Comparison of ENCODE assay signal across 9 cellular contexts in the genomic region with DNA sequence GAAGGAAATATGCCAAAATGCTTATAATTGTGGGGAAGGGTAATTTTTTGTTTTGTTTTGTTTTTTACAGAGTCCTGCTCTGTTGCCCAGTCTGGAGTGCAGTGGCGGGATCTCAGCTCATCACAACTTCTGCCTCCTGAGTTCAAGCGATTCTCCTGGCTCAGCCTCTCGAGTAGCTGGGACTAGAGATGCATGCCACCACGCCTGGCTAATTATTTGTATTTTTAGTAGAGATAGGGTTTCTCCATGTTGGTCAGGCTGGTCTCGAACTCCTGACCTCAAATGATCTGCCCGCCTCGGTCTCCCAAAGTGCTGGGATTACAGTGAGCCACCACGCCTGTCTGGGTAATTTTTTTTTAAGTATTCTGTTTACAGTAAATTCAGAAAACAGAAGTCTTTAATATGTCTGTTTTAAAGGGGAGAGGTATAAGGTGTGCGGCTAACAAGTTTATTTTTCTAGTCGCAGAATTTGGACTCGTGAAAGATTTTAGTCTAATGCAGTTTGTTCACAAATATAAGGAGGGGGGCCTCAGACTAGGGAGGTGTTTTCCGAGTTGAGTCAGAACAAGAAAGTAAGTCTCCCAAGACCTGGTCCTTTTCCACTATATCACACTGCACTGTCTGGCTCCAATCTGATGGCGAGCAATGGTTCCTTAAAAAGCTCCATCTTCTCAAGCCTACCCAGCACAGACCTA. TPM values are rescaled to one million over a fixed set of nuclear protein-coding genes. Genes with fewer than 3 reads are reported as not detected.
DNase-seq lines count a peak whose midpoint lies in the region; ATAC-seq and TF ChIP-seq lines count a peak whose summit lies in the region.
"Had no signal": no experiment of that assay in that cellular context is flagged by ENCODE, and none has a peak within 500 bp of the region (broad histone marks: within the 10 kb centered on the region; RNA-seq: fewer than 3 reads in every experiment).

No MANE protein-coding gene starts in this region.

- in situ Hi-C loops in GM23248 (cut with MboI): no loop called here

- H4K20me1 ChIP-seq in GM23248 (ENCODE audit: insufficient read depth): no peaks in the 10 kb centered on the region

- H3K9me3 ChIP-seq in GM23248 (ENCODE audit: low read depth): no peaks in the 10 kb centered on the region
- H3K9me3 ChIP-seq in muscle layer of duodenum (ENCODE audit: control insufficient read depth in 1 of 2, low read length in 2 of 2): no peaks in the 10 kb centered on the region

- no peak for TF ChIP-seq POLR2A in erythroblast (IDR thresholded peaks at IDR 0.05; ENCODE audit: low read length)

- H3K79me2 ChIP-seq in GM23248 (ENCODE audit: insufficient read depth): peaks cover 58% of the 10 kb centered on the region

- H3K4me3 Mint-ChIP-seq in activated naive CD8-positive, alpha-beta T cell treated with anti-CD3 and anti-CD28 coated beads, Interleukin-2, amount 50 U/mL, for 24 hours: peak overlapping the region; percentile 93

- H3K27ac Mint-ChIP-seq in activated naive CD8-positive, alpha-beta T cell treated with anti-CD3 and anti-CD28 coated beads, Interleukin-2, amount 50 U/mL, for 24 hours: peak overlapping the region; percentile 77

- H3K4me3 ChIP-seq in GM23248: peak overlapping the region; percentile 77; the same call in 1 of the 2 replicates
- peak overlapping the region; percentile 60 to 66 for H3K4me3 ChIP-seq in muscle layer of duodenum (ENCODE audit: low read depth in 1 of 2, low read length in 2 of 2)

- no peaks in the 10 kb centered on the region for H3F3A ChIP-seq in GM23248 (ENCODE audit: insufficient read depth)

- DNase-seq in CD1c-positive myeloid dendritic cell (ENCODE audit: extremely low spot score) (peak; percentile 54), GM23248 (peak; percentile 8), substantia nigra (lab: John Stamatoyannopoulos, UW) (no peak), DMS114 treated with DMSO at 0.1 percent for 48 hours (lab: John Stamatoyannopoulos, UW; ENCODE audit: unreplicated experiment) (no peak), erythroblast (lab: John Stamatoyannopoulos, UW) (no peak)
- no peak for DNase-seq in activated naive CD8-positive, alpha-beta T cell treated with anti-CD3 and anti-CD28 coated beads, Interleukin-2, amount 50 U/mL, for 24 hours
- DNase-seq: NCI-H510A had no signal

- no peaks in the 10 kb centered on the region for H3K9me3 Mint-ChIP-seq in activated naive CD8-positive, alpha-beta T cell treated with anti-CD3 and anti-CD28 coated beads, Interleukin-2, amount 50 U/mL, for 24 hours

- peak; percentile 7 for ATAC-seq in activated naive CD8-positive, alpha-beta T cell treated with anti-CD3 and anti-CD28 coated beads, Interleukin-2, amount 50 U/mL, for 24 hours
- ATAC-seq in HG02678 (IDR thresholded peaks at IDR 0.05; ENCODE audit: unreplicated experiment): no peak

- 0 out of 2 replicates have a peak overlapping the region, but pooled peaks have one; percentile 72 for H2AFZ ChIP-seq in GM23248

- H3K4me2 ChIP-seq in GM23248 (ENCODE audit: unreplicated experiment): peak overlapping the region; percentile 83

- no peak overlapping the region for H3K27ac ChIP-seq in GM23248
- peak overlapping the region; percentile 73 for H3K27ac ChIP-seq in muscle layer of duodenum (ENCODE audit: low read length)
- H3K27ac ChIP-seq in substantia nigra (ENCODE audit: low read depth, low read length, poor library complexity, severe bottlenecking): no peak overlapping the region

- H3K36me3 Mint-ChIP-seq in activated naive CD8-positive, alpha-beta T cell treated with anti-CD3 and anti-CD28 coated beads, Interleukin-2, amount 50 U/mL, for 24 hours (ENCODE audit: low read depth): peaks cover 5% of the 10 kb centered on the region

- H3K27me3 Mint-ChIP-seq in activated naive CD8-positive, alpha-beta T cell treated with anti-CD3 and anti-CD28 coated beads, Interleukin-2, amount 50 U/mL, for 24 hours: peaks cover 3% of the 10 kb centered on the region

- H3K27me3 ChIP-seq in GM23248 (replicated peaks; ENCODE audit: insufficient read depth) (no peaks in the 10 kb centered on the region; the same call in 1 of the 2 replicates), muscle layer of duodenum (ENCODE audit: low read depth, low read length) (no peaks in the 10 kb centered on the region)

- H3K9me2 ChIP-seq in GM23248 (ENCODE audit: insufficient read depth): no peaks in the 10 kb centered on the region

- H3K36me3 ChIP-seq in GM23248 (ENCODE audit: low read depth) (no peaks in the 10 kb centered on the region), muscle layer of duodenum (ENCODE audit: control insufficient read depth in 1 of 2, insufficient read depth in 2 of 2, low read length in 2 of 2) (no peaks in the 10 kb centered on the region)

- WGBS in GM23248 (ENCODE audit: low coverage in 1 of 2, low lambda C conversion rate in 2 of 2, missing lambda C conversion rate in 2 of 2), 2 experiments: 92% methylated on average over 13 of the region's 13 CpGs

- H3K9ac ChIP-seq in GM23248: no peak overlapping the region

- peaks cover 52% of the 10 kb centered on the region for H3K4me1 Mint-ChIP-seq in activated naive CD8-positive, alpha-beta T cell treated with anti-CD3 and anti-CD28 coated beads, Interleukin-2, amount 50 U/mL, for 24 hours

- H3K4me1 ChIP-seq in GM23248 (ENCODE audit: insufficient read depth) (no peaks in the 10 kb centered on the region), muscle layer of duodenum (ENCODE audit: control insufficient read depth in 1 of 2, insufficient read depth in 2 of 2, low read length in 2 of 2) (peaks cover 0 to 13% of the 10 kb centered on the region in 2 donors)

RNA-seq across cellular contexts. Expression of a gene that starts 1.5 kb away (rescaled TPM):
- 16.8 and 22.6 TPM in 2 replicates for total RNA-seq in GM23248 (2014; rRNA removed; shearing (Covaris generic))
- 15.4 and 17.3 TPM in 2 replicates for polyA plus RNA-seq in GM23248 (2016; fragmentation: Nextera tagmentation; extraction: Ambion mirVana)

Comparison
In these comparisons a context has a peak if more than half of its experiments do, and no peak if none do; other contexts are left out.
1. DNase-seq: peak in CD1c-positive myeloid dendritic cell (single experiment) and GM23248 (single experiment); none in activated naive CD8-positive, alpha-beta T cell treated with anti-CD3 and anti-CD28 coated beads, Interleukin-2, amount 50 U/mL, for 24 hours (single experiment), substantia nigra (0 of 49), DMS114 treated with DMSO at 0.1 percent for 48 hours (single experiment) and erythroblast (0 of 2).